In genomic region chr2:80073134-80073561, GRCh38 we compare ENCODE assay signal across 8 cellular contexts.
DNase-seq lines count a peak whose midpoint lies in the region; ATAC-seq and TF ChIP-seq lines count a peak whose summit lies in the region.

No MANE protein-coding gene starts in this region.

- H3K79me2 ChIP-seq in KMS-11 (ENCODE audit: insufficient read depth, low read depth), result no peaks in the 10 kb centered on the region

- H3K9ac ChIP-seq in KMS-11, result no peak overlapping the region

- no peaks in the 10 kb centered on the region for H4K20me1 ChIP-seq in KMS-11 (ENCODE audit: insufficient read depth)

- H3K4me2 ChIP-seq in KMS-11, result no peak overlapping the region

- H3K9me3 ChIP-seq in lung (ENCODE audit: control insufficient read depth in 2 of 2, insufficient read depth in 1 of 2, low read length in 1 of 2), result no peaks in the 10 kb centered on the region

- no peaks in the 10 kb centered on the region for H3K36me3 ChIP-seq in KMS-11 (ENCODE audit: insufficient read depth)
- H3K36me3 ChIP-seq in lung (ENCODE audit: control insufficient read depth in 2 of 2, insufficient read depth in 2 of 2, low read length in 2 of 2), result no peaks in the 10 kb centered on the region

- WGBS in lung, 2 donors, result 16% methylated on average over 2 of the region's 2 CpGs

- no peak overlapping the region for H2AFZ ChIP-seq in KMS-11 (ENCODE audit: low read depth)

- TF ChIP-seq CTCF in KMS-11 (conservative IDR thresholded peaks at IDR 0.05; ENCODE audit: low read depth, low read length), result peak; percentile 85
- peak; percentile 9 for TF ChIP-seq CTCF in lung (IDR thresholded peaks at IDR 0.05; ENCODE audit: control extremely low read depth, extremely low read depth)

- H3K4me3 ChIP-seq in KMS-11 (IDR thresholded peaks at IDR 0.05; ENCODE audit: insufficient read depth, low read depth, low read length) (no peak overlapping the region), lung (no peak overlapping the region)

- DNase-seq in DMS53 (lab: John Stamatoyannopoulos, UW) (peak; percentile 76), RKO (ENCODE audit: low spot score) (peak; percentile 63), ecto neural progenitor cell (ENCODE audit: low spot score) (peak; percentile 56), lung (ENCODE audit: low spot score) (peak; percentile 34), ureter (ENCODE audit: low spot score) (no peak)
- DNase-seq in activated CD4-positive, CD25-positive, alpha-beta regulatory T cell treated with anti-CD3 and anti-CD28 coated beads, Interleukin-2, amount 50 U/mL, for 72 hours, result no peak

- H3K27me3 ChIP-seq in KMS-11 (ENCODE audit: insufficient read depth, low read depth) (no peaks in the 10 kb centered on the region), lung (ENCODE audit: control insufficient read depth, insufficient read depth) (no peaks in the 10 kb centered on the region)

- H3K27ac ChIP-seq in KMS-11, result no peak overlapping the region
- H3K27ac ChIP-seq in lung (ENCODE audit: low read depth in 1 of 2, low read length in 1 of 2), result no peak overlapping the region

- H3K4me1 ChIP-seq in KMS-11 (ENCODE audit: low read depth, poor library complexity, severe bottlenecking) (no peaks in the 10 kb centered on the region), lung (ENCODE audit: control insufficient read depth in 2 of 2, insufficient read depth in 2 of 2, low read length in 2 of 2) (no peaks in the 10 kb centered on the region)

- ATAC-seq in GM19372 (IDR thresholded peaks at IDR 0.05; ENCODE audit: low read depth, unreplicated experiment), result peak; percentile 61
- ATAC-seq in lung (ENCODE audit: insufficient read depth, low FRiP score), result no peak

Comparison
In these comparisons a context has a peak if more than half of its experiments do, and no peak if none do; other contexts are left out.
1. DNase-seq: peak in DMS53 (single experiment), RKO (single experiment), ecto neural progenitor cell (single experiment) and lung (single experiment); none in activated CD4-positive, CD25-positive, alpha-beta regulatory T cell treated with anti-CD3 and anti-CD28 coated beads, Interleukin-2, amount 50 U/mL, for 72 hours (single experiment) and ureter (single experiment).